In genomic region chr2:192218970-192219369, GRCh38 we compare ENCODE assay signal across 36 cellular contexts. TPM values are rescaled to one million over a fixed set of nuclear protein-coding genes. Genes with fewer than 3 reads are reported as not detected.
"Had no signal": no experiment of that assay in that cellular context is flagged by ENCODE, and none has a peak within 500 bp of the region (broad histone marks: within the 10 kb centered on the region; RNA-seq: fewer than 3 reads in every experiment).

No MANE protein-coding gene starts in this region.

- H3K4me3 ChIP-seq: adrenal gland, ascending aorta, body of pancreas, breast epithelium, cardiac muscle cell had no signal

- DNase-seq: activated effector memory CD4-positive, alpha-beta T cell treated with anti-CD3 and anti-CD28 coated beads, Interleukin-2, amount 50 U/mL, for 16 hours; activated effector memory CD4-positive, alpha-beta T cell treated with Interleukin-2 at 50 U/mL for 16 hours; activated gamma-delta T cell; activated gamma-delta T cell treated with Interleukin-2 at 50 U/mL for 16 hours; activated naive CD4-positive, alpha-beta T cell; activated naive CD4-positive, alpha-beta T cell treated with anti-CD3 and anti-CD28 coated beads for 36 hours; activated naive CD4-positive, alpha-beta T cell treated with anti-CD3 and anti-CD28 coated beads, Interleukin-2, amount 10 ng/mL, durations not matched to agents 7 days and 5 days; activated naive CD4-positive, alpha-beta T cell treated with anti-CD3 and anti-CD28 coated beads, Interleukin-2, amount 50 U/mL, for 16 hours; activated naive CD4-positive, alpha-beta T cell treated with Interleukin-2 at 50 U/mL for 16 hours; activated naive CD8-positive, alpha-beta T cell treated with anti-CD3 and anti-CD28 coated beads for 36 hours; activated naive CD8-positive, alpha-beta T cell treated with anti-CD3 and anti-CD28 coated beads, Interleukin-2, amount 10 ng/mL, durations not matched to agents 7 days and 5 days; activated naive CD8-positive, alpha-beta T cell treated with anti-CD3 and anti-CD28 coated beads, Interleukin-2, amount 50 U/mL, for 24 hours; activated T-cell treated with anti-CD3 and anti-CD28 coated beads, Interleukin-2, amount 50 U/mL, for 24 hours; activated T-cell treated with anti-CD3 and anti-CD28 coated beads, Interleukin-2, amount 50 U/mL, for 4 hours; activated T-cell treated with anti-CD3 and anti-CD28 coated beads, Interleukin-2, amount 50 U/mL, for 48 hours; activated T-cell treated with anti-CD3 and anti-CD28 coated beads, Interleukin-2, amount 50 U/mL, for 72 hours; adrenal gland; amniotic stem cell; amygdala; anterior cingulate cortex; aorta; body of pancreas; brain microvascular endothelial cell; caudate nucleus; central memory CD4-positive, alpha-beta T cell; cerebellar nuclear complex had no signal

- ATAC-seq: activated naive CD4-positive, alpha-beta T cell treated with anti-CD3 and anti-CD28 coated beads, Interleukin-2, amount 50 U/mL, for 72 hours; activated naive CD8-positive, alpha-beta T cell treated with anti-CD3 and anti-CD28 coated beads, Interleukin-2, amount 50 U/mL, for 24 hours; activated T-cell treated with anti-CD3 and anti-CD28 coated beads, Interleukin-2, amount 50 U/mL, for 4 hours; activated T-cell treated with anti-CD3 and anti-CD28 coated beads, Interleukin-2, amount 50 U/mL, for 72 hours; activated T-helper 17 cell treated with anti-CD3 and anti-CD28 coated beads, Interleukin-2, amount 50 U/mL, for 72 hours; body of pancreas had no signal

- H3K4me1 ChIP-seq: adrenal gland, ascending aorta, body of pancreas, breast epithelium had no signal

- H3K9me3 ChIP-seq: adrenal gland, ascending aorta, body of pancreas, breast epithelium had no signal

- H3K27me3 ChIP-seq: adrenal gland, ascending aorta, body of pancreas, brain microvascular endothelial cell, breast epithelium, cardiac muscle cell had no signal

- H3K27ac ChIP-seq: adrenal gland, ascending aorta, body of pancreas, brain microvascular endothelial cell, breast epithelium, cardiac muscle cell had no signal

- FAIRE-seq: astrocyte, bronchial epithelial cell had no signal

- H3K36me3 ChIP-seq: adrenal gland, ascending aorta, brain microvascular endothelial cell, breast epithelium, cardiac muscle cell had no signal

RNA-seq across cellular contexts. Expression of gene TMEFF2, which starts 24.2 kb away (rescaled TPM):
- total RNA-seq: activated naive CD4-positive, alpha-beta T cell treated with anti-CD3 and anti-CD28 coated beads for 36 hours; activated naive CD4-positive, alpha-beta T cell treated with anti-CD3 and anti-CD28 coated beads, Interleukin-2, amount 50 U/mL, for 72 hours; activated naive CD8-positive, alpha-beta T cell treated with anti-CD3 and anti-CD28 coated beads for 36 hours; activated naive CD8-positive, alpha-beta T cell treated with anti-CD3 and anti-CD28 coated beads, Interleukin-2, amount 10 ng/mL, durations not matched to agents 7 days and 5 days; activated T-cell treated with anti-CD3 and anti-CD28 coated beads, Interleukin-2, amount 50 U/mL, for 4 hours; activated T-cell treated with anti-CD3 and anti-CD28 coated beads, Interleukin-2, amount 50 U/mL, for 72 hours; activated T-helper 1 cell treated with anti-CD3 and anti-CD28 coated beads, Interleukin-12 subunit alpha, Interleukin-12 subunit beta, Interleukin-2, Interleukin-4 antibody, amounts not matched to agents 30 ng/mL and 10 ng/mL and 1 ng/mL, durations not matched to agents 14 hours and 24 hours and 36 hours; activated T-helper 17 cell treated with anti-CD3 and anti-CD28 coated beads, Interleukin-2, amount 50 U/mL, for 72 hours; activated T-helper 2 cell treated with anti-CD3 and anti-CD28 coated beads, Interferon-gamma antibody, Interleukin-2, Interleukin-4, amounts not matched to agents 10 μg/mL and 5 μg/mL and 100 μg/mL, durations not matched to agents 14 hours and 24 hours and 36 hours; ascending aorta; body of pancreas; bronchial epithelial cell; cardiac septum had no signal
- polyA plus RNA-seq: aorta had no signal
